In the genomic region with DNA sequence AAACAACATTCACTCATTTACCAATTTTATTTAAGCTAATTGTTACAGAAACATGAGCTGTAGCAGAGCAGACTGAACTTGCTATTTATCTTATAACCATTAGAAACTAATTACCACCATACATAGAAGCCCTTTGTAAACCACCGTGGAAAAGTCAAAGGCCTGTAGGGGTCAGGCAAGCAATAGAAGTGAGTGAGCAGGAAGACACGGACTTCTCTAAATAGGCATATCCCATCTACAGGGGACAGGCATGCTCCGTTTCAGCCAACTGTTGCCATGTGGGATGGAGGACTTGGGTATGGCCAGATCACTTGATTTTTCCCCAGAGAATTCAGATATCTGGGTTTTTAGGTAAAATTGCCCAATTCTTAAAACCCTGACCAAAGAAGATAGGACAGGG, we compare ENCODE assay signal across 9 cellular contexts. TPM values are rescaled to one million over a fixed set of nuclear protein-coding genes. Genes with fewer than 3 reads are reported as not detected.
DNase-seq lines count a peak whose midpoint lies in the region; ATAC-seq, FAIRE-seq and TF ChIP-seq lines count a peak whose summit lies in the region.
"Had no signal": no experiment of that assay in that cellular context is flagged by ENCODE, and none has a peak within 500 bp of the region (broad histone marks: within the 10 kb centered on the region; RNA-seq: fewer than 3 reads in every experiment).

No MANE protein-coding gene starts in this region.

- H3K9ac ChIP-seq in HepG2 (ENCODE audit: insufficient read depth, low read depth, low read length) = no peak overlapping the region
- H3K9ac ChIP-seq: parathyroid adenoma had no signal

- TF ChIP-seq RAD21 in HepG2 (CRISPR knock-in tag; IDR thresholded peaks at IDR 0.05) = no peak

- peak; percentile 46 for FAIRE-seq in HepG2 (lab: Jason Lieb, UNC)

- ATAC-seq in HG02678 (IDR thresholded peaks at IDR 0.05; ENCODE audit: unreplicated experiment) (peak; percentile 33), WTC11 (peak; percentile 93), HepG2 (peak; percentile 87), GM21528 (IDR thresholded peaks at IDR 0.05; ENCODE audit: low FRiP score, unreplicated experiment) (no peak)

- H2AFZ ChIP-seq in HepG2 (ENCODE audit: low read length) = no peak overlapping the region
- H2AFZ ChIP-seq: parathyroid adenoma had no signal

- peaks cover 3% of the 10 kb centered on the region; the same call in 1 of the 2 replicates for H3K27me3 Mint-ChIP-seq in WTC11 (ENCODE audit: low read depth)
- peaks cover 11% of the 10 kb centered on the region for H3K27me3 Mint-ChIP-seq in activated T-helper 1 cell treated with anti-CD3 and anti-CD28 coated beads, Interleukin-12 subunit alpha, Interleukin-12 subunit beta, Interleukin-2, Interleukin-4 antibody, amounts not matched to agents 30 ng/mL and 10 ng/mL and 1 ng/mL, durations not matched to agents 14 hours and 24 hours and 36 hours (ENCODE audit: insufficient read depth)

- no peaks in the 10 kb centered on the region for H3K79me2 ChIP-seq in HepG2 (ENCODE audit: insufficient read depth, low read length)
- H3K79me2 ChIP-seq: parathyroid adenoma had no signal

- no peak overlapping the region for H3K27ac ChIP-seq in HepG2 (ENCODE audit: extremely low read length, insufficient read depth, low read length)
- no peak overlapping the region for H3K27ac ChIP-seq in coronary artery
- H3K27ac ChIP-seq: parathyroid adenoma had no signal

- TF ChIP-seq CTCF in WTC11 (IDR thresholded peaks at IDR 0.05) (no peak), HepG2 (CRISPR knock-in tag; IDR thresholded peaks at IDR 0.05) (peak; percentile 48), coronary artery (IDR thresholded peaks at IDR 0.05) (no peak)

- H3K4me3 Mint-ChIP-seq in WTC11 = no peak overlapping the region
- H3K4me3 Mint-ChIP-seq in activated T-helper 1 cell treated with anti-CD3 and anti-CD28 coated beads, Interleukin-12 subunit alpha, Interleukin-12 subunit beta, Interleukin-2, Interleukin-4 antibody, amounts not matched to agents 30 ng/mL and 10 ng/mL and 1 ng/mL, durations not matched to agents 14 hours and 24 hours and 36 hours = no peak overlapping the region

- no peak for TF ChIP-seq POLR2A in HepG2 (IDR thresholded peaks at IDR 0.05; ENCODE audit: insufficient read depth in 1 of 2, low read depth in 2 of 2, low read length in 2 of 2)

- H3K4me3 ChIP-seq in HepG2 (replicated peaks in 1 of 3; ENCODE audit: insufficient read depth in 1 of 3, low read depth in 2 of 3, low read length in 3 of 3) = no peak overlapping the region
- no peak overlapping the region for H3K4me3 ChIP-seq in coronary artery

- no peak overlapping the region for H3K27ac Mint-ChIP-seq in WTC11
- H3K27ac Mint-ChIP-seq in activated T-helper 1 cell treated with anti-CD3 and anti-CD28 coated beads, Interleukin-12 subunit alpha, Interleukin-12 subunit beta, Interleukin-2, Interleukin-4 antibody, amounts not matched to agents 30 ng/mL and 10 ng/mL and 1 ng/mL, durations not matched to agents 14 hours and 24 hours and 36 hours = no peak overlapping the region

- H3K9me3 ChIP-seq in HepG2 (ENCODE audit: low read length) = no peaks in the 10 kb centered on the region

- H3K4me2 ChIP-seq in HepG2 (ENCODE audit: low read depth, low read length) = no peak overlapping the region

- in situ Hi-C loops in HepG2 (cut with HindIII; ENCODE audit: extremely low pct_ligation_motif_present, low pct_unique_long_range_greater_than_20kb) = loop anchor here (5.0 to 25.0 kb wide), 2 partner anchors 640 to 1525 kb away; a partner anchor contains a TSS

- no peaks in the 10 kb centered on the region for H3K36me3 ChIP-seq in HepG2 (replicated peaks in 1 of 2; ENCODE audit: control insufficient read depth in 1 of 2, insufficient read depth in 2 of 2, low read length in 2 of 2)

- intact Hi-C loops in HepG2 (cut with micrococcal nuclease; ENCODE audit: unreplicated experiment) = loop anchor here (10.0 kb wide), 1 partner anchor 1113 kb away; no protein-coding TSS in a partner anchor
- intact Hi-C loops in activated T-helper 1 cell treated with anti-CD3 and anti-CD28 coated beads, Interleukin-12 subunit alpha, Interleukin-12 subunit beta, Interleukin-2, Interleukin-4 antibody, amounts not matched to agents 30 ng/mL and 10 ng/mL and 1 ng/mL, durations not matched to agents 14 hours and 24 hours and 36 hours (cut with micrococcal nuclease) = loop anchor here (5.0 to 10.0 kb wide), 4 partner anchors 193 to 935 kb away; a partner anchor contains a TSS

- TF ChIP-seq EP300 in HepG2 (IDR thresholded peaks at IDR 0.05; ENCODE audit: low read depth in 2 of 2, low read length in 2 of 2) (no peak), HepG2 (CRISPR knock-in tag; IDR thresholded peaks at IDR 0.05; ENCODE audit: borderline replicate concordance) (no peak)

- no peaks in the 10 kb centered on the region for H3K36me3 Mint-ChIP-seq in WTC11
- peaks cover 7% of the 10 kb centered on the region for H3K36me3 Mint-ChIP-seq in activated T-helper 1 cell treated with anti-CD3 and anti-CD28 coated beads, Interleukin-12 subunit alpha, Interleukin-12 subunit beta, Interleukin-2, Interleukin-4 antibody, amounts not matched to agents 30 ng/mL and 10 ng/mL and 1 ng/mL, durations not matched to agents 14 hours and 24 hours and 36 hours (ENCODE audit: low read depth)

- WGBS in HepG2 (ENCODE audit: low lambda C conversion rate) = 4% methylated on average over 3 of the region's 3 CpGs

- CTCF ChIA-PET in WTC11 (lab: Charles Lee) = no interaction called here
- CTCF ChIA-PET in HepG2 (lab: Yijun Ruan, JAX; ENCODE audit: low intra/inter-chr PET ratio, low total read pairs) = no interaction called here

- DNase-seq in D341Med (ENCODE audit: low spot score) (peak; percentile 42), WTC11 (ENCODE audit: low spot score) (peak; percentile 30), HepG2 (ENCODE audit: low spot score) (peak; percentile 16), LoVo (ENCODE audit: low spot score) (no peak), coronary artery (ENCODE audit: low spot score) (no peak)
- no peak for DNase-seq in activated T-helper 1 cell treated with anti-CD3 and anti-CD28 coated beads, Interleukin-12 subunit alpha, Interleukin-12 subunit beta, Interleukin-2, Interleukin-4 antibody, amounts not matched to agents 30 ng/mL and 10 ng/mL and 1 ng/mL, durations not matched to agents 14 hours and 24 hours and 36 hours (ENCODE audit: low spot score)

- no TSS peak for BruUV-seq in HepG2 (replicated peaks; lab: Mats Ljungman, UMichigan)

- H4K20me1 ChIP-seq in HepG2 (ENCODE audit: insufficient read depth, low read length) = no peaks in the 10 kb centered on the region

- peaks cover 1% of the 10 kb centered on the region for H3K4me1 Mint-ChIP-seq in WTC11
- peaks cover 12% of the 10 kb centered on the region for H3K4me1 Mint-ChIP-seq in activated T-helper 1 cell treated with anti-CD3 and anti-CD28 coated beads, Interleukin-12 subunit alpha, Interleukin-12 subunit beta, Interleukin-2, Interleukin-4 antibody, amounts not matched to agents 30 ng/mL and 10 ng/mL and 1 ng/mL, durations not matched to agents 14 hours and 24 hours and 36 hours (ENCODE audit: low read depth)

- H3K4me1 ChIP-seq in HepG2 (ENCODE audit: insufficient read depth, low read length) = no peaks in the 10 kb centered on the region
- H3K4me1 ChIP-seq: parathyroid adenoma had no signal

- H3K27me3 ChIP-seq in HepG2 (ENCODE audit: control insufficient read depth in 1 of 2, insufficient read depth in 2 of 2, low read length in 2 of 2) = peaks cover 0 to 3% of the 10 kb centered on the region in 2 experiments; a peak in 2 of 5 replicates

- H3K9me3 Mint-ChIP-seq in WTC11 = no peaks in the 10 kb centered on the region
- no peaks in the 10 kb centered on the region for H3K9me3 Mint-ChIP-seq in activated T-helper 1 cell treated with anti-CD3 and anti-CD28 coated beads, Interleukin-12 subunit alpha, Interleukin-12 subunit beta, Interleukin-2, Interleukin-4 antibody, amounts not matched to agents 30 ng/mL and 10 ng/mL and 1 ng/mL, durations not matched to agents 14 hours and 24 hours and 36 hours

- POLR2A ChIA-PET in WTC11 (lab: Charles Lee) (no interaction called here), HepG2 (lab: Yijun Ruan, JAX) (no interaction called here)

TF ChIP-seq in WTC11, 78 proteins besides CTCF, POLR2A, EP300 and RAD21 (continues in another document):
- no peak for TF ChIP-seq JUN (CRISPR knock-in tag; IDR thresholded peaks at IDR 0.05)
- TF ChIP-seq ZNF317 (CRISPR knock-in tag; IDR thresholded peaks at IDR 0.05; ENCODE audit: borderline replicate concordance, low read depth) = no peak
- no peak for TF ChIP-seq SMAD4 (CRISPR knock-in tag; IDR thresholded peaks at IDR 0.05)

TF ChIP-seq in HepG2, 621 proteins besides CTCF, POLR2A, EP300 and RAD21 (continues in another document):
- peak; percentile 42; the same call in 1 of the 2 replicates for TF ChIP-seq STAG1 (CRISPR knock-in tag; IDR thresholded peaks at IDR 0.05)

RNA-seq across cellular contexts. Expression of a gene that starts 44.8 kb away (rescaled TPM):
- 58.7 to 77.9 TPM (median 61.7 TPM) in 3 replicates for total RNA-seq in WTC11 (2021)
- total RNA-seq in HepG2 (2016; rRNA removed; fragmentation: Illumina TruSeq; extraction: Trizol) = 51.9 and 86.7 TPM in 2 replicates
- 6.9 and 8.1 TPM in 2 replicates for total RNA-seq in HepG2 (2016; cell fraction: cytosol; rRNA removed; fragmentation: Illumina TruSeq; extraction: Trizol; ENCODE audit: low read depth)
- total RNA-seq in HepG2 (2016; cell fraction: insoluble cytoplasmic fraction; rRNA removed; fragmentation: Illumina TruSeq; extraction: Trizol) = 54.9 and 90.6 TPM in 2 replicates
- total RNA-seq in HepG2 (2016; cell fraction: membrane; rRNA removed; fragmentation: Illumina TruSeq; extraction: Trizol) = 21.7 and 24.5 TPM in 2 replicates
- 52.8 and 60.1 TPM in 2 replicates for total RNA-seq in HepG2 (2016; cell fraction: nucleus; rRNA removed; fragmentation: Illumina TruSeq; extraction: Trizol)
- polyA plus RNA-seq in HepG2 (2011; rRNA removed) = 35.6 and 48.5 TPM in 2 replicates
- 30.9 and 35.4 TPM in 2 replicates for polyA plus RNA-seq in HepG2 (2011; cell fraction: cytosol; rRNA removed)
- polyA plus RNA-seq in HepG2 (2011; cell fraction: nucleus; rRNA removed) = 30.6 and 35.0 TPM in 2 replicates
- 33.3 and 37.5 TPM in 2 replicates for polyA plus RNA-seq in HepG2 (2012)
- 4.3 and 4.4 TPM in 2 replicates for polyA plus RNA-seq in HepG2 (2016; cell fraction: cytosol; fragmentation: Illumina TruSeq; extraction: Trizol; ENCODE audit: low read depth)
- 82.0 and 92.5 TPM in 2 replicates for polyA plus RNA-seq in HepG2 (2016; cell fraction: insoluble cytoplasmic fraction; fragmentation: Illumina TruSeq; extraction: Trizol; ENCODE audit: low read depth)
- 10.4 and 12.0 TPM in 2 replicates for polyA plus RNA-seq in HepG2 (2016; cell fraction: membrane; fragmentation: Illumina TruSeq; extraction: Trizol; ENCODE audit: low read depth)
- 56.8 and 58.4 TPM in 2 replicates for polyA plus RNA-seq in HepG2 (2016; cell fraction: nucleus; fragmentation: Illumina TruSeq; extraction: Trizol; ENCODE audit: insufficient read depth, low read depth)
- polyA minus RNA-seq in HepG2 (2011; rRNA and poly(A)+ RNA removed; ENCODE audit: low replicate concordance) = 104 and 160 TPM in 2 replicates
- 50.1 and 53.5 TPM in 2 replicates for polyA minus RNA-seq in HepG2 (2011; cell fraction: cytosol; rRNA and poly(A)+ RNA removed)
- 87.8 and 115 TPM in 2 replicates for polyA minus RNA-seq in HepG2 (2011; cell fraction: nucleus; rRNA and poly(A)+ RNA removed)
- 52.9 and 59.7 TPM in 2 replicates for total RNA-seq in activated T-helper 1 cell treated with anti-CD3 and anti-CD28 coated beads, Interleukin-12 subunit alpha, Interleukin-12 subunit beta, Interleukin-2, Interleukin-4 antibody, amounts not matched to agents 30 ng/mL and 10 ng/mL and 1 ng/mL, durations not matched to agents 14 hours and 24 hours and 36 hours

Comparison
In these comparisons a context has a peak if more than half of its experiments do, and no peak if none do; other contexts are left out.
1. DNase-seq: peak in D341Med (single experiment), WTC11 (single experiment) and HepG2 (single experiment); none in LoVo (single experiment), coronary artery (single experiment) and activated T-helper 1 cell treated with anti-CD3 and anti-CD28 coated beads, Interleukin-12 subunit alpha, Interleukin-12 subunit beta, Interleukin-2, Interleukin-4 antibody, amounts not matched to agents 30 ng/mL and 10 ng/mL and 1 ng/mL, durations not matched to agents 14 hours and 24 hours and 36 hours (single experiment).